8 cellular contexts compared by ENCODE assay signal in the genomic region with DNA sequence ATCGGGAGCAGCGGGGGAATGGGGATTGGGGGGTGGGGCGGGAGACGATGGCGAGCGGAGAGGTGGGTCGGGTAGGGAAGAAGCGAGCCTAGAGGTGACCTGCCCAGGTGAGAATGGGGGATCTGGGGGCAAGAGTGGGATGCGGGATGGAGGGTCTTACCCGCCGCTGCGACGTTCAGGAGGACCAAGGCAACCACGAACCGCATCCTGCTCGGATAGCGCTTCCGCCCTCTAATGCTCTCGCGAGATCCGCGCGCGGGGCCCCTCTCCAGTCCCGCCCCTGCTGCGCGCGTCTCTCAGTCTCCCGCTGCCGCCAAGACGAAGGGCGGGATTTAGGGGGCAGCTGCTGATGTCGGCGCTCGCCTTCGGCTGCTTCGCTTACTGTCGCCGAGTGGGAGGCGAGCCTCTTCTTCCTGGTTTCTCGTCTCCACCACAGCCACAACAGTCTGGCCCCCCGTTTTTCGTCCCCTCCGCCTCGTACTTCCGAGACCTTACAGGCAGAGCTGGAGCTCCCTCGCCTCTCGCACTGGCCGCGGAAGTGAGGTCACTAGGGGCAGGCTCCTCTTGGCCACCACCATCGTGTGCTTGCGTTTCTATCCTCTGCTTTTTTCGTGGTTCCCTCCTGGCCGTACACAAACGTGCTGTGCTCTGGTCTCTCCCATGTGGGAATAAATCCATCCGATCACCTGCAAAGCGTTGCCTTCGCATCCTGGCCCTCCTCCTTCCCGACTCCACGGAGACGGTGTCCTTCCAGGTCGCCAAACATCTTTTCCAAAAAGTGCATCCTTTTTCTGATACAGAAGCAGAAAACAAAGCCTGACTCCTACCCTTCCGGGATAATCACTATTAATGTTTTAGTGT. TPM values are rescaled to one million over a fixed set of nuclear protein-coding genes. Genes with fewer than 3 reads are reported as not detected.
A peak's percentile ranks its signal among the peaks of the same experiment; 100 is the strongest.
DNase-seq lines count a peak whose midpoint lies in the region; ATAC-seq and TF ChIP-seq lines count a peak whose summit lies in the region.

A gene (minus strand): TSS at position 233 of the 861 bp plus-strand sequence. CDS start 27 bp downstream, at position 206.

- H3K27me3 Mint-ChIP-seq in activated CD4-positive, alpha-beta T cell treated with anti-CD3 and anti-CD28 coated beads, Interleukin-2, amount 10 ng/mL, durations not matched to agents 7 days and 5 days: no peaks in the 10 kb centered on the region

- H3K9me3 Mint-ChIP-seq in activated CD4-positive, alpha-beta T cell treated with anti-CD3 and anti-CD28 coated beads, Interleukin-2, amount 10 ng/mL, durations not matched to agents 7 days and 5 days: no peaks in the 10 kb centered on the region

- H3K36me3 Mint-ChIP-seq in activated CD4-positive, alpha-beta T cell treated with anti-CD3 and anti-CD28 coated beads, Interleukin-2, amount 10 ng/mL, durations not matched to agents 7 days and 5 days (ENCODE audit: low read depth): peaks cover 48% of the 10 kb centered on the region

- H3K4me1 Mint-ChIP-seq in activated CD4-positive, alpha-beta T cell treated with anti-CD3 and anti-CD28 coated beads, Interleukin-2, amount 10 ng/mL, durations not matched to agents 7 days and 5 days: peaks cover 37% of the 10 kb centered on the region

- peak within 1 kb of the TSS; percentile 91 to 94 for H3K27ac ChIP-seq in coronary artery

- DNase-seq in C1 segment of cervical spinal cord (lab: John Stamatoyannopoulos, UW) (peak in 13 of 14 donors; percentile 75 to 99 (median 91)), NCI-H69 (lab: John Stamatoyannopoulos, UW) (peak; percentile 93), coronary artery (ENCODE audit: low spot score) (peak; percentile 94), left kidney (ENCODE audit: low read depth, low spot score) (peak; percentile 98)
- peak; percentile 95 for DNase-seq in activated CD4-positive, alpha-beta T cell treated with anti-CD3 and anti-CD28 coated beads, Interleukin-2, amount 10 ng/mL, durations not matched to agents 7 days and 5 days
- peak; percentile 93 for DNase-seq in stimulated activated CD4-positive, alpha-beta T cell treated with anti-CD3 and anti-CD28 coated beads, Interleukin-1b, Interleukin-23, amount 100 ng/mL, for 48 hours

- POLR2A ChIA-PET in activated CD4-positive, alpha-beta T cell treated with anti-CD3 and anti-CD28 coated beads, Interleukin-2, amount 10 ng/mL, durations not matched to agents 7 days and 5 days (lab: Charles Lee): interaction anchor here (0.7 to 1.8 kb wide), 3 partner anchors 9 to 222 kb away, joined by 3 to 7 read pairs (median 3); no protein-coding TSS in a partner anchor

- CTCF ChIA-PET in activated CD4-positive, alpha-beta T cell treated with anti-CD3 and anti-CD28 coated beads, Interleukin-2, amount 10 ng/mL, durations not matched to agents 7 days and 5 days (lab: Charles Lee): interaction anchor here (0.6 to 2.4 kb wide), 8 partner anchors 9 to 1281 kb away, joined by 3 to 10 read pairs (median 5); a partner anchor contains a TSS

- peak within 1 kb of the TSS; percentile 100 for H3K4me3 Mint-ChIP-seq in activated CD4-positive, alpha-beta T cell treated with anti-CD3 and anti-CD28 coated beads, Interleukin-2, amount 10 ng/mL, durations not matched to agents 7 days and 5 days

- TF ChIP-seq CTCF in coronary artery (IDR thresholded peaks at IDR 0.05): no peak

- H3K27ac Mint-ChIP-seq in activated CD4-positive, alpha-beta T cell treated with anti-CD3 and anti-CD28 coated beads, Interleukin-2, amount 10 ng/mL, durations not matched to agents 7 days and 5 days: peak within 1 kb of the TSS; percentile 100

- peak; percentile 75 for ATAC-seq in GM19351 (IDR thresholded peaks at IDR 0.05; ENCODE audit: unreplicated experiment)
- peak; percentile 81 for ATAC-seq in HG03520 (IDR thresholded peaks at IDR 0.05; ENCODE audit: unreplicated experiment)

- peak within 1 kb of the TSS; percentile 83 for H3K4me3 ChIP-seq in coronary artery

RNA-seq across cellular contexts. Expression of the gene that starts here (rescaled TPM):
- total RNA-seq in activated CD4-positive, alpha-beta T cell treated with anti-CD3 and anti-CD28 coated beads, Interleukin-2, amount 10 ng/mL, durations not matched to agents 7 days and 5 days: 100 to 1,000 TPM; 127 to 130 TPM

Comparison
In these comparisons a context has a peak if more than half of its experiments do, and no peak if none do; other contexts are left out.
1. Peak in every context shown above with its lines: DNase-seq, ATAC-seq, H3K4me3 ChIP-seq and H3K27ac ChIP-seq.